11 cellular contexts compared by ENCODE assay signal in the genomic region with DNA sequence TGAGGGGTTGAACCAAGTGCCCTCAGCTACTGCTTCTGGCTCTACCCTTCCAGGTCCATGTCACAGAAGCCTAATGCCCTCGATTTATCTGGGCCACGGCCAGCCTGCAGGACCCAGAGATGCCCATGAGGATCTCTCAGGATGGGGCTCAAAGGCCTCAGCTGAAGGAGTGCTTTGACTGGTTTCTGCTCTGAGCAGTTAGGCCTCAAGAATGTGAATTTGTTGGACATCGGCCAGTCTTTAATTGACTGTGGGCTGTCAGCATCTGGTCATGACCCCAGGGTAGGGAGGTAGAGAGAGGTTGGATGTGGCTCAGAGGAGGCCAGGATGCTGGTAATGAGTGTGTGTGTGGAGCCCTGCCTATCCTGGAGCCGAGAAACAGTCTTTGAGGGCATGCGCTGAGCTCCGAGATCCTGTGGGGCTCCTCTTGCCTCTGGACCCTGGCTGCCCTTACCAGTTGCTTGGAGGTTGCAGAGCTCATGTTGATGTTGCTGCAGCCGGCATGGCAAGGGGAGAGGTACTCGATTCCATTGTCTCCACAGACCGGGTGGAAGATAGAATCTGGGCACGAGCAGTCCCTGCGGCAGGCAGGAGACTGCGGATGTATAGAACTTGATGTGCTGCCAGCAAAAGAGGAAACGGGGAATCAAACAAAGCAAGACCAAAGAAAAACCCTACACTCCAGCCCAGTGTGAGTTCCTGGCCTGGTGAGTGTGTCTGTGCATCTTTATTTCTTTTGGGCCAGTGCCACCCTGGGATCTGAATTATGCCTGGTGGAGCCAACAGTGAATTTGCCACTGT. TPM values are rescaled to one million over a fixed set of nuclear protein-coding genes. Genes with fewer than 3 reads are reported as not detected.
DNase-seq lines count a peak whose midpoint lies in the region; ATAC-seq and TF ChIP-seq lines count a peak whose summit lies in the region.
"Had no signal": no experiment of that assay in that cellular context is flagged by ENCODE, and none has a peak within 500 bp of the region (broad histone marks: within the 10 kb centered on the region; RNA-seq: fewer than 3 reads in every experiment).

No MANE protein-coding gene starts in this region.

- H3K36me3 ChIP-seq in Panc1 (ENCODE audit: control insufficient read depth, insufficient read depth, low read length) (no peaks in the 10 kb centered on the region), osteoblast (ENCODE audit: insufficient read depth, low read length) (no peaks in the 10 kb centered on the region)

- no TSS peak for BruUV-seq in Panc1 (replicated peaks; lab: Mats Ljungman, UMichigan)

- peak overlapping the region; percentile 10 for H2AFZ ChIP-seq in osteoblast (ENCODE audit: low read length)

- DNase-seq in DMS79 (lab: John Stamatoyannopoulos, UW), result peak; percentile 80
- no peak for DNase-seq in Panc1 (ENCODE audit: low read depth, low spot score)
- DNase-seq in osteoblast (ENCODE audit: insufficient read length, low spot score, missing footprints), result peak; percentile 85
- no peak for DNase-seq in occipital lobe (lab: John Stamatoyannopoulos, UW)
- no peak for DNase-seq in NCI-H345 treated with DMSO at 0.1 percent for 48 hours (lab: John Stamatoyannopoulos, UW; ENCODE audit: unreplicated experiment)
- no peak for DNase-seq in HPDE6-E6E7 (ENCODE audit: extremely low spot score)
- no peak for DNase-seq in hypothalamus (lab: John Stamatoyannopoulos, UW)
- DNase-seq: activated CD8-positive, alpha-beta memory T cell treated with anti-CD3 and anti-CD28 coated beads, Interleukin-2, amount 10 ng/mL, durations not matched to agents 7 days and 5 days; H9; NCI-H2227 treated with DMSO at 0.1 percent for 48 hours had no signal

- peak overlapping the region; percentile 69 for H3K4me2 ChIP-seq in osteoblast (ENCODE audit: insufficient read depth, low read length)

- H3K4me3 ChIP-seq in Panc1 (ENCODE audit: low read depth in 2 of 2, low read length in 2 of 2), result 0 out of 4 replicates have a peak overlapping the region, but pooled peaks of 1 of the 2 experiments have one; percentile 2
- H3K4me3 ChIP-seq in osteoblast (ENCODE audit: insufficient read depth, low read length), result peak overlapping the region; percentile 24

- POLR2A ChIA-PET in Panc1 (lab: Charles Lee), result no interaction called here

- no peaks in the 10 kb centered on the region for H3K79me2 ChIP-seq in osteoblast (ENCODE audit: insufficient read depth, low read length)

- TF ChIP-seq CTCF in Panc1 (IDR thresholded peaks at IDR 0.05), result no peak
- no peak for TF ChIP-seq CTCF in osteoblast (IDR thresholded peaks at IDR 0.05; ENCODE audit: extremely low read depth, low read depth, low read length)

- intact Hi-C loops in Panc1 (cut with micrococcal nuclease; ENCODE audit: unreplicated experiment), result loop anchor here (5.0 kb wide), 1 partner anchor 87 kb away; no protein-coding TSS in a partner anchor

- H3K9me3 ChIP-seq in Panc1 (ENCODE audit: control insufficient read depth, insufficient read depth, low read depth, low read length) (no peaks in the 10 kb centered on the region), osteoblast (ENCODE audit: low read depth, low read length) (no peaks in the 10 kb centered on the region)

- no peaks in the 10 kb centered on the region for H3K27me3 ChIP-seq in Panc1 (ENCODE audit: control insufficient read depth, insufficient read depth, low read length)
- peaks cover 15% of the 10 kb centered on the region for H3K27me3 ChIP-seq in osteoblast (ENCODE audit: insufficient read depth, low read length)

- peak overlapping the region; percentile 79 for H3K27ac ChIP-seq in Panc1 (ENCODE audit: low read length)
- peak overlapping the region; percentile 56 for H3K27ac ChIP-seq in osteoblast (ENCODE audit: low read depth, low read length)

- in situ Hi-C loops in Panc1 (cut with HindIII; ENCODE audit: low pct_unique_long_range_greater_than_20kb, low sequenced_read_pairs), result no loop called here

- CTCF ChIA-PET in Panc1 (lab: Charles Lee), result no interaction called here

- H3K4me1 ChIP-seq in Panc1 (ENCODE audit: control insufficient read depth, insufficient read depth, low read length), result peaks cover 55% of the 10 kb centered on the region
- H3K4me1 ChIP-seq in osteoblast (ENCODE audit: insufficient read depth, low read length), result peaks cover 54% of the 10 kb centered on the region

- ATAC-seq in Panc1, result peak; percentile 75
- ATAC-seq in esophagus mucosa, result peak; percentile 47
- ATAC-seq: activated CD8-positive, alpha-beta memory T cell treated with anti-CD3 and anti-CD28 coated beads, Interleukin-2, amount 10 ng/mL, durations not matched to agents 7 days and 5 days had no signal

- H4K20me1 ChIP-seq in osteoblast (ENCODE audit: insufficient read depth, low read length), result peaks cover 7% of the 10 kb centered on the region

RNA-seq across cellular contexts. Expression of a gene that starts 49.2 kb away (rescaled TPM):
- 49.2 TPM for total RNA-seq in Panc1 (2021; ENCODE audit: unreplicated experiment)
- 113 TPM for polyA plus RNA-seq in Panc1 (2012; ENCODE audit: insufficient read length)
- 3.3 TPM for total RNA-seq in esophagus mucosa
- total RNA-seq in osteoblast, result 0.59 and 0.72 TPM in 2 replicates
- 52.6 TPM for total RNA-seq in occipital lobe

Comparison
In these comparisons a context has a peak if more than half of its experiments do, and no peak if none do; other contexts are left out.
1. DNase-seq: peak in DMS79 (single experiment) and osteoblast (single experiment); none in Panc1 (single experiment), occipital lobe (single experiment), NCI-H345 treated with DMSO at 0.1 percent for 48 hours (single experiment), HPDE6-E6E7 (single experiment) and hypothalamus (0 of 51).
2. RNA of a gene that starts 49.2 kb away (total RNA-seq): 52.6 TPM in occipital lobe (single experiment) and 49.2 TPM in Panc1 (single experiment); 3.3 TPM in esophagus mucosa (single experiment) and 0.59 to 0.72 TPM in osteoblast; every median in the first group is over 10 times any median in the second.